ENCODE assay signal across 17 cellular contexts in the genomic region with DNA sequence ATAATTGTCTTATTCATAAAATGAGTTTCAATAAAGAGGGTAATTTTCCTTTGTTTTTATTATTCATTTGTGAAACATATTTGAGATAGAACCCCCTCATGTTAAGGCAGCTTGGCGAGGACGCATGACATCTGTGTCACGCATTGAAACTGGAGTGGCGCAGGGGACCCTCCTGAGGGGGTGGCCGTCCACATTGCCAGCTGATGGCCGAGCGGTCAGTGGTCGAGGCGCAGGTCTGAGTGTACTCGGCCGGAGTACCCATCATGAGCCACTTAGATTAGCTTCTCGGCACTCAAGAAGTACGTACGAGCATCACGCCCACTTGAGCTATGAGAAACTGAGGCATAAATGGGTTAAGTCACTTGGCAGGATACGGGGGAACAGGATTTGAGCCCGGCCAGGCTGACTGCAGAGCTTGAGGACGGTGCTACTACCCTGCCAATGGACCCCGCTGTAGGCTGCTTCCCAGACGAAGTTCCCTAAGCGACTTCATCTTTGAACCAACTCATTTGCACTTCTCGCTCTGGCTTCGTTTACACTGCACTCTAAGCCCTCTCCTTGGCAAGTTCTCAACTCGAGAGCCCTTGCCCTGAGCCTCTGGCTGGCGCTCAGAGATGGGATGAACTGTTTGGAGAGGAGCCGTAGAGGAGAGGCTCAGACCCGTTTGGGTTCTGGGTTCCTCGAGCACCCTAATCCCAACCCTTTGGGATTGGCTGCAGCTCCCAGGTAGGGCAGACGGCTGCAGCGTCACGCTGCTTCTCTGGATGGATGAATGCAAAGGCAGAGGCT.
DNase-seq lines count a peak whose midpoint lies in the region; ATAC-seq and TF ChIP-seq lines count a peak whose summit lies in the region.
"Had no signal": no experiment of that assay in that cellular context is flagged by ENCODE, and none has a peak within 500 bp of the region (broad histone marks: within the 10 kb centered on the region; RNA-seq: fewer than 3 reads in every experiment).

No MANE protein-coding gene starts in this region.

- no peak for TF ChIP-seq POLR2A in transverse colon (IDR thresholded peaks at IDR 0.05)

- DNase-seq in A673 (ENCODE audit: low spot score): no peak
- DNase-seq in AG10803 (ENCODE audit: low read depth): no peak
- DNase-seq in NCI-H524 treated with DMSO at 0.1 percent for 48 hours (lab: John Stamatoyannopoulos, UW): peak; percentile 60
- peak; percentile 26 for DNase-seq in midbrain (lab: John Stamatoyannopoulos, UW)
- no peak for DNase-seq in transverse colon
- DNase-seq in Right ventricle myocardium superior: no peak
- DNase-seq: activated CD8-positive, alpha-beta memory T cell treated with anti-CD3 and anti-CD28 coated beads, Interleukin-2, amount 50 U/mL, for 4 hours; brain microvascular endothelial cell; dermis blood vessel endothelial cell; mesenchymal stem cell; NCI-H2081; NK-92 treated with Interleukin-12 subunit alpha and Interleukin-12 subunit beta, amount 100 ng/mL, for 24 hours had no signal

- H3K4me3 ChIP-seq in A673 (ENCODE audit: low read depth, low read length, poor library complexity, severe bottlenecking) (peak overlapping the region; percentile 32), AG10803 (ENCODE audit: low read length) (peak overlapping the region; percentile 39), transverse colon (no peak overlapping the region)
- H3K4me3 ChIP-seq: MG63, right atrium auricular region had no signal

- ATAC-seq in GM21717 (IDR thresholded peaks at IDR 0.05; ENCODE audit: unreplicated experiment) (no peak), Right ventricle myocardium superior (ENCODE audit: poor library complexity) (no peak)

- TF ChIP-seq CTCF in A673 (conservative IDR thresholded peaks at IDR 0.05; ENCODE audit: low read depth, low read length) (no peak), AG10803 (conservative IDR thresholded peaks at IDR 0.05; ENCODE audit: low read length) (no peak), transverse colon (IDR thresholded peaks at IDR 0.05) (no peak)

- intact Hi-C loops in A673 (cut with micrococcal nuclease; ENCODE audit: unreplicated experiment): no loop called here
- intact Hi-C loops in transverse colon (cut with DNase I; ENCODE audit: low total_unique reads): loop anchor here (5.0 kb wide), 1 partner anchor 1475 kb away; no protein-coding TSS in a partner anchor
- intact Hi-C loops in Right ventricle myocardium superior (cut with DNase I): no loop called here

- H3K27ac ChIP-seq in A673 (ENCODE audit: low read depth, low read length, poor library complexity, severe bottlenecking): no peak overlapping the region
- H3K27ac ChIP-seq in transverse colon: no peak overlapping the region
- H3K27ac ChIP-seq: brain microvascular endothelial cell, C4-2B, neutrophil, right atrium auricular region had no signal

- peaks cover 13% of the 10 kb centered on the region for H3K27me3 ChIP-seq in A673 (replicated peaks; ENCODE audit: insufficient read depth, low read depth, low read length, poor library complexity)
- H3K27me3 ChIP-seq in transverse colon: peaks cover 4% of the 10 kb centered on the region
- H3K27me3 ChIP-seq: brain microvascular endothelial cell, MG63, right atrium auricular region had no signal

- H3K4me1 ChIP-seq in A673 (ENCODE audit: insufficient read depth, low read length, poor library complexity, severe bottlenecking): no peaks in the 10 kb centered on the region
- H3K4me1 ChIP-seq in transverse colon: no peaks in the 10 kb centered on the region

- no TSS peak for BruUV-seq in A673 (replicated peaks; lab: Mats Ljungman, UMichigan)

- H3K36me3 ChIP-seq in A673 (ENCODE audit: insufficient read depth, low read length, poor library complexity, severe bottlenecking) (no peaks in the 10 kb centered on the region), transverse colon (no peaks in the 10 kb centered on the region)
- H3K36me3 ChIP-seq: brain microvascular endothelial cell, MG63, neutrophil, right atrium auricular region had no signal

- H3K9me3 ChIP-seq in A673 (ENCODE audit: low read depth, low read length, poor library complexity, severe bottlenecking): no peaks in the 10 kb centered on the region
- no peaks in the 10 kb centered on the region for H3K9me3 ChIP-seq in transverse colon
- H3K9me3 ChIP-seq: MG63, neutrophil, right atrium auricular region had no signal

- POLR2A ChIA-PET in A673 (lab: Charles Lee; ENCODE audit: low non-redundant PET): no interaction called here

- TF ChIP-seq EP300 in transverse colon (IDR thresholded peaks at IDR 0.05; ENCODE audit: low read depth): no peak

- CTCF ChIA-PET in A673 (lab: Charles Lee): no interaction called here

- in situ Hi-C loops in transverse colon (cut with MboI; ENCODE audit: low pct_ligation_motif_present in 1 of 4, low pct_unique_long_range_greater_than_20kb in 1 of 4, low sequenced_read_pairs in 3 of 4): no loop called here

- WGBS in transverse colon (ENCODE audit: low coverage in 1 of 2), 2 donors: 80 to 94% methylated on average over 4 to 31 of the region's 31 CpGs

Comparison
In these comparisons a context has a peak if more than half of its experiments do, and no peak if none do; other contexts are left out.
1. DNase-seq: peak in NCI-H524 treated with DMSO at 0.1 percent for 48 hours (single experiment) and midbrain (single experiment); none in A673 (single experiment), AG10803 (single experiment), transverse colon (single experiment) and Right ventricle myocardium superior (single experiment).
2. H3K4me3 ChIP-seq: peak in A673 (single experiment) and AG10803 (single experiment); none in transverse colon (0 of 4).